Comparison of ENCODE assay signal across 10 cellular contexts in the genomic region with DNA sequence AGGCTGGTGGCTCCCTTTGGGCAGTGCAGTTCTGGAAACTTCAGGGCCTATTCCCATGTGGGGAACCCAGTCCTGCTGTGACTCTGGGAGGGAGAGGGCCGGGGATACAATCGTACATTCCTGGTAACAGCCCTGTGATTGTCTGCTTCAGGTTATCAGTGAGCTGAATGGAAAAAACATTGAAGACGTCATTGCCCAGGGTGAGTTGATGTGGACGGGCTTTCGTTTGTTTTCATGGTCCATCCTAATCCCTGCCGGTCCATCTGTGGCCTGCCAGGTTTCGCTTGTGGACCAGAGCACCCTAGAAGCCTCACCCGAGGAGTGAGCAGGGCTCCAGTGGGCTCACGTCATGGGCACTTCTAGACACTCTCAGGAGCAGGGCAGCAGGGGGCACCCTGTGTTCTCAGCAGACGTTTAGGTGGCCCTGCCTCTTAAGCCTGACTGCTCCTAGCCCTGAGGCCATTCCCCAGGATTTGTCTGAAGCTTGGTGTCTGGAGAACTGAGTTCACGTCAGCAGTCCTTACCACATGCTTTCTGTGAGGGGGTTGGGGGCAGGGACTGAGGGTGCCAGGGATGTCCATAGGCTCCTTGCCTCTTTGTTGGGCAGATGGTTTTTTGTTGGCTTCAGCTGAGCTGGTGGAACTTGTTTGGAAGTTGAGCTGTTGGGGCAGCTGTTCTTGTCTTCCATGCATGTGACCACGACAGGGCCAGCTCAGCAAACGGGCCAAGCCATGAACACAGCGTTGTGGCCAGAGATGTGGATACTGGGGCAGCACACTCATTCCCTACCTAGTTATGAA. TPM values are rescaled to one million over a fixed set of nuclear protein-coding genes. Genes with fewer than 3 reads are reported as not detected.
DNase-seq lines count a peak whose midpoint lies in the region; ATAC-seq, FAIRE-seq and TF ChIP-seq lines count a peak whose summit lies in the region.
"Had no signal": no experiment of that assay in that cellular context is flagged by ENCODE, and none has a peak within 500 bp of the region (broad histone marks: within the 10 kb centered on the region; RNA-seq: fewer than 3 reads in every experiment).

No MANE protein-coding gene starts in this region.

- H3K36me3 Mint-ChIP-seq in endothelial cell (ENCODE audit: low read depth, unreplicated experiment) (peaks cover 14% of the 10 kb centered on the region), progenitor cell of endocrine pancreas (ENCODE audit: insufficient read depth) (peaks cover 8% of the 10 kb centered on the region)

- H3K27ac ChIP-seq in OCI-LY7 (ENCODE audit: low read depth, low read length, poor library complexity, severe bottlenecking) = peak overlapping the region; percentile 84
- H3K27ac ChIP-seq in aorta (ENCODE audit: low read depth in 1 of 2, low read length in 2 of 2) = no peak overlapping the region

- peaks cover 43% of the 10 kb centered on the region for H3K79me2 ChIP-seq in OCI-LY7 (ENCODE audit: insufficient read depth, low read depth, low read length)

- H3K9me3 Mint-ChIP-seq in endothelial cell (ENCODE audit: unreplicated experiment) (no peaks in the 10 kb centered on the region), progenitor cell of endocrine pancreas (ENCODE audit: low read depth) (no peaks in the 10 kb centered on the region)

- WGBS in aorta, 2 donors = 65 to 67% methylated on average over 14 of the region's 14 CpGs

- H3K9me3 ChIP-seq in OCI-LY7 (ENCODE audit: low read length) (no peaks in the 10 kb centered on the region), aorta (ENCODE audit: control insufficient read depth, low read length) (no peaks in the 10 kb centered on the region)
- H3K9me3 ChIP-seq: Peyer's patch had no signal

- H3K4me1 Mint-ChIP-seq in endothelial cell (ENCODE audit: unreplicated experiment) (peaks cover 17% of the 10 kb centered on the region), progenitor cell of endocrine pancreas (ENCODE audit: low read depth) (peaks cover 15% of the 10 kb centered on the region)

- no TSS peak for BruUV-seq in OCI-LY7 (replicated peaks; lab: Mats Ljungman, UMichigan)

- no peak for TF ChIP-seq POLR2A in GM12891 (IDR thresholded peaks at IDR 0.05; ENCODE audit: low read depth, low read length)

- DNase-seq in GM12891 (ENCODE audit: insufficient read length, low spot score) (no peak), OCI-LY7 (ENCODE audit: low spot score) (no peak), endothelial cell (ENCODE audit: low spot score) (no peak), progenitor cell of endocrine pancreas (ENCODE audit: low spot score, unreplicated experiment) (no peak), NK-92 (lab: John Stamatoyannopoulos, UW; ENCODE audit: unreplicated experiment) (no peak), aorta (no peak), NCI-H187 treated with DMSO at 0.1 percent for 48 hours (lab: John Stamatoyannopoulos, UW) (no peak)
- DNase-seq: Peyer's patch; stimulated activated CD4-positive, alpha-beta T cell treated with anti-CD3 and anti-CD28 coated beads, Interleukin-2, amount 100 ng/mL, for 24 hours had no signal

- no peaks in the 10 kb centered on the region for H3K9me2 ChIP-seq in OCI-LY7 (ENCODE audit: insufficient read depth, low read length)

- H2AFZ ChIP-seq in OCI-LY7 (ENCODE audit: low read length) = no peak overlapping the region

- H3K27ac Mint-ChIP-seq in endothelial cell (ENCODE audit: unreplicated experiment) = peak overlapping the region; percentile 72
- peak overlapping the region; percentile 76 for H3K27ac Mint-ChIP-seq in progenitor cell of endocrine pancreas

- TF ChIP-seq CTCF in OCI-LY7 (conservative IDR thresholded peaks at IDR 0.05; ENCODE audit: low read length) (peak; percentile 31; the same call in 1 of the 2 replicates), endothelial cell (IDR thresholded peaks at IDR 0.05; ENCODE audit: unreplicated experiment) (no peak), progenitor cell of endocrine pancreas (IDR thresholded peaks at IDR 0.05; ENCODE audit: unreplicated experiment) (no peak)

- intact Hi-C loops in OCI-LY7 (cut with micrococcal nuclease; ENCODE audit: unreplicated experiment) = no loop called here
- intact Hi-C loops in aorta (cut with DNase I) = no loop called here

- peaks cover 15% of the 10 kb centered on the region for H3K27me3 Mint-ChIP-seq in endothelial cell (ENCODE audit: unreplicated experiment)
- H3K27me3 Mint-ChIP-seq in progenitor cell of endocrine pancreas = no peaks in the 10 kb centered on the region

- peak overlapping the region; percentile 71 for H3K4me2 ChIP-seq in OCI-LY7 (ENCODE audit: low read length)

- peak overlapping the region; percentile 100 for H3K4me3 ChIP-seq in OCI-LY7 (ENCODE audit: low read depth, low read length, poor library complexity, severe bottlenecking)
- H3K4me3 ChIP-seq in aorta (ENCODE audit: low read length in 2 of 2) = no peak overlapping the region

- no peaks in the 10 kb centered on the region for H3K27me3 ChIP-seq in aorta (ENCODE audit: control insufficient read depth in 1 of 2, insufficient read depth in 2 of 2, low read length in 1 of 2)
- H3K27me3 ChIP-seq: Peyer's patch had no signal

- H3K4me1 ChIP-seq in OCI-LY7 (ENCODE audit: insufficient read depth, low read length, poor library complexity, severe bottlenecking) = peaks cover 43% of the 10 kb centered on the region
- H3K4me1 ChIP-seq in aorta (ENCODE audit: control insufficient read depth in 1 of 2, insufficient read depth in 2 of 2, low read length in 2 of 2) = no peaks in the 10 kb centered on the region

- FAIRE-seq in GM12891 (lab: Jason Lieb, UNC) = peak; percentile 80
- FAIRE-seq: endometrium had no signal

- peak overlapping the region; percentile 94 for H3K4me3 Mint-ChIP-seq in endothelial cell (ENCODE audit: unreplicated experiment)
- peak overlapping the region; percentile 93 for H3K4me3 Mint-ChIP-seq in progenitor cell of endocrine pancreas (ENCODE audit: low read depth)

- POLR2A ChIA-PET in OCI-LY7 (lab: Charles Lee) = interaction anchor here (1.8 kb wide), 1 partner anchor 8 kb away, joined by 11 read pairs; a partner anchor contains a TSS

- H3K36me3 ChIP-seq in OCI-LY7 (ENCODE audit: insufficient read depth, low read length) = peaks cover 62% of the 10 kb centered on the region
- peaks cover 0 to 13% of the 10 kb centered on the region in 2 donors for H3K36me3 ChIP-seq in aorta (ENCODE audit: control insufficient read depth in 1 of 2, insufficient read depth in 2 of 2, low read length in 1 of 2)

- CTCF ChIA-PET in OCI-LY7 (lab: Charles Lee; ENCODE audit: unreplicated experiment) = interaction anchor here (0.9 kb wide), 1 partner anchor 26 kb away, joined by 3 read pairs; no protein-coding TSS in a partner anchor

- ATAC-seq in aorta (ENCODE audit: low FRiP score) = no peak

- peaks cover 17% of the 10 kb centered on the region; the same call in 1 of the 2 replicates for H4K20me1 ChIP-seq in OCI-LY7 (ENCODE audit: insufficient read depth, low read length)

TF ChIP-seq in GM12891, 5 proteins besides CTCF, POLR2A, EP300 and RAD21:
- TF ChIP-seq TAF1 (IDR thresholded peaks at IDR 0.05; ENCODE audit: low read depth, low read length) (no peak), POLR2AphosphoS5 (IDR thresholded peaks at IDR 0.05; ENCODE audit: low read depth, low read length) (peak; percentile 18), PAX5 (IDR thresholded peaks at IDR 0.05; ENCODE audit: insufficient read depth, low read length, severe bottlenecking) (no peak)
TF ChIP-seq in GM12891: peak in this region for 1.

RNA-seq across cellular contexts. Expression of a gene that starts 1.9 kb away (rescaled TPM):
- polyA plus RNA-seq in GM12891 (2012; ENCODE audit: low read depth, missing spikeins) = 4,539 TPM
- 1,564 and 1,687 TPM in 2 replicates for total RNA-seq in OCI-LY7 (2014; rRNA removed; shearing (Covaris generic))
- total RNA-seq in OCI-LY7 (2022) = 3,121 and 3,147 TPM in 2 replicates
- 2,188 TPM for total RNA-seq in endothelial cell (ENCODE audit: unreplicated experiment)
- 1,463 and 1,530 TPM in 2 replicates for total RNA-seq in progenitor cell of endocrine pancreas
- total RNA-seq in aorta = 1,000 to 10,000 TPM; 1,300 to 1,387 TPM
- polyA plus RNA-seq in aorta = 1,000 to 10,000 TPM; 1,256 to 1,452 TPM

RNA-seq across cellular contexts. Expression of a gene that starts 6.6 kb away (rescaled TPM):
- polyA plus RNA-seq in GM12891 (2012; ENCODE audit: low read depth, missing spikeins) = 22.4 TPM
- 31.2 and 33.6 TPM in 2 replicates for total RNA-seq in OCI-LY7 (2014; rRNA removed; shearing (Covaris generic))
- 47.7 and 49.1 TPM in 2 replicates for total RNA-seq in OCI-LY7 (2022)
- total RNA-seq in endothelial cell (ENCODE audit: unreplicated experiment) = 13.7 TPM
- 33.3 and 35.0 TPM in 2 replicates for total RNA-seq in progenitor cell of endocrine pancreas
- total RNA-seq in aorta = 10 to 100 TPM in 1 of 2 donors, 1 to 10 TPM in 1; 8.5 to 14.7 TPM
- 10 to 100 TPM; 15.3 to 71.4 TPM for polyA plus RNA-seq in aorta

RNA-seq across cellular contexts. Expression of a gene that starts 7.1 kb away (rescaled TPM):
- 14.8 TPM for polyA plus RNA-seq in GM12891 (2012; ENCODE audit: low read depth, missing spikeins)
- 15.1 and 19.8 TPM in 2 replicates for total RNA-seq in OCI-LY7 (2014; rRNA removed; shearing (Covaris generic))
- total RNA-seq in OCI-LY7 (2022) (41.2 and 57.5 TPM in 2 replicates), endothelial cell (ENCODE audit: unreplicated experiment) (40.5 TPM), progenitor cell of endocrine pancreas (47.3 and 51.1 TPM in 2 replicates), aorta (100 to 1,000 TPM; 116 to 121 TPM)
- 100 to 1,000 TPM in 1 of 2 donors, 10 to 100 TPM in 1; 33.7 to 240 TPM for polyA plus RNA-seq in aorta

RNA-seq across cellular contexts. Expression of a gene that starts 13.6 kb away (rescaled TPM):
- polyA plus RNA-seq in GM12891 (2012; ENCODE audit: low read depth, missing spikeins) = 8.2 TPM
- total RNA-seq in OCI-LY7 (2014; rRNA removed; shearing (Covaris generic)) = 22.7 and 30.8 TPM in 2 replicates
- total RNA-seq in OCI-LY7 (2022) (46.2 and 50.9 TPM in 2 replicates), endothelial cell (ENCODE audit: unreplicated experiment) (17.8 TPM), progenitor cell of endocrine pancreas (40.5 and 48.9 TPM in 2 replicates), aorta (10 to 100 TPM; 10.1 to 12.9 TPM)
- 1 to 10 TPM; 3.2 to 5.6 TPM for polyA plus RNA-seq in aorta

RNA-seq across cellular contexts. Expression of a gene that starts 16.1 kb away (rescaled TPM):
- 3.6 TPM for polyA plus RNA-seq in GM12891 (2012; ENCODE audit: low read depth, missing spikeins)
- total RNA-seq in OCI-LY7 (2014; rRNA removed; shearing (Covaris generic)) = 2.2 and 2.8 TPM in 2 replicates
- total RNA-seq in OCI-LY7 (2022) = 20.1 and 21.0 TPM in 2 replicates
- total RNA-seq in endothelial cell (ENCODE audit: unreplicated experiment) = 28.8 TPM
- 50.9 and 52.9 TPM in 2 replicates for total RNA-seq in progenitor cell of endocrine pancreas
- total RNA-seq in aorta = 10 to 100 TPM in 1 of 2 donors, 1 to 10 TPM in 1; 2.2 to 10.0 TPM
- polyA plus RNA-seq in aorta = 10 to 100 TPM in 1 of 2 donors, 1 to 10 TPM in 1; 4.8 to 10.5 TPM
